21 cellular contexts compared by ENCODE assay signal in the genomic region with DNA sequence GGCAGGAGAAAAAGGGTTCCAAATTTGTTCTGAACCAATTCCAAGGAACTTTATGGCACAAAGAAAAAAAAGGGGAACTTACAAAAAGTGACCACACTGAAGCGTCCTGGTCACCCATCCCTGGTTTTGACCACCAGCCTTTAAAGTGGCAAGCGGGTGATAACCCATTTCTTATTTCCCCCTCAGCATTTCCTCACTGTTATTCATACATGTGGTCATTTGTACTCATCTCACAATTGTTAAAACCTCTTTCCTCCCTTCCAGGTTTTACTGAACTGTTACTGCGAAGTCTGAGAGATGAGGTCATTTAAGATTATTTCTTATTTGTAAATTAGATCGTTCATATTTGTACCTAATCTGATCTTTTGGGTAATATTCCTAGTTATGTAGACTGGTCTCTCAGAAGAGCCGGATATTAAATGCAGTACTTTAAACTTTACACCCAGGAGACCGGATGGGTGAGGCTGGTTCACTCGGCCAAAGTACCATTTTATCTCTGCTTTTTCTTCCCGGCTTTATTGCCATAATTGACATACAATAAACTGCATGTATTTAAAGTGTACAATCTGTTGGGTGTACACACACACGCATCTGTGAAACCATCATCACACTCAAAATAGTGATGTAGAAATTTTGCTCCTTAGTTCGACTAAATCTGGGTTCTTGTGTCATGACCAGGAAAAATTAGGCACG.
"Had no signal": no experiment of that assay in that cellular context is flagged by ENCODE, and none has a peak within 500 bp of the region (broad histone marks: within the 10 kb centered on the region; RNA-seq: fewer than 3 reads in every experiment).

No MANE protein-coding gene starts in this region.

- H3K9me3 Mint-ChIP-seq: activated naive CD4-positive, alpha-beta T cell treated with anti-CD3 and anti-CD28 coated beads, Interleukin-2, amount 50 U/mL, for 72 hours had no signal

- H3K4me1 ChIP-seq: ascending aorta, uterus had no signal

- DNase-seq: activated gamma-delta T cell treated with Interleukin-2 at 50 U/mL for 16 hours; activated T-cell treated with anti-CD3 and anti-CD28 coated beads, Interleukin-2, amount 50 U/mL, for 1 hour; central memory CD4-positive, alpha-beta T cell; foreskin fibroblast; heart right ventricle; left ventricle myocardium superior; mammary epithelial cell; occipital lobe; stimulated activated CD4-positive, alpha-beta T cell treated with anti-CD3 and anti-CD28 coated beads, Interleukin-15, amount 100 ng/mL, for 24 hours; SW 1271; trophoblast cell; uterus had no signal

- H3K9me3 ChIP-seq: ascending aorta, uterus had no signal

- H3K27me3 ChIP-seq: ascending aorta, heart right ventricle, uterus had no signal

- ATAC-seq: activated naive CD4-positive, alpha-beta T cell treated with anti-CD3 and anti-CD28 coated beads, Interleukin-2, amount 50 U/mL, for 72 hours; heart right ventricle; left ventricle myocardium superior; sciatic nerve; stimulated activated memory B cell treated with anti-CD40 and anti-IgM and Interleukin-4, amounts not matched to agents 10 μg/mL and 1 μg/mL and 100 μg/mL, for 72 hours; WTC11 had no signal

- H3K36me3 Mint-ChIP-seq: activated naive CD4-positive, alpha-beta T cell treated with anti-CD3 and anti-CD28 coated beads, Interleukin-2, amount 50 U/mL, for 72 hours had no signal

- H3K27ac Mint-ChIP-seq: mesothelial cell of epicardium; stimulated activated memory B cell treated with anti-CD40 and anti-IgM and Interleukin-4, amounts not matched to agents 10 μg/mL and 1 μg/mL and 100 μg/mL, for 72 hours; WTC11 had no signal

- H3K27ac ChIP-seq: ascending aorta, coronary artery, epithelial cell of prostate, uterus had no signal

- H3K4me2 ChIP-seq: smooth muscle cell had no signal

- H3K36me3 ChIP-seq: uterus had no signal

- H3K27me3 Mint-ChIP-seq: stimulated activated memory B cell treated with anti-CD40 and anti-IgM and Interleukin-4, amounts not matched to agents 10 μg/mL and 1 μg/mL and 100 μg/mL, for 72 hours had no signal

- H3K4me3 Mint-ChIP-seq: mesothelial cell of epicardium; stimulated activated memory B cell treated with anti-CD40 and anti-IgM and Interleukin-4, amounts not matched to agents 10 μg/mL and 1 μg/mL and 100 μg/mL, for 72 hours; WTC11 had no signal

- H3K4me1 Mint-ChIP-seq: mesothelial cell of epicardium; stimulated activated memory B cell treated with anti-CD40 and anti-IgM and Interleukin-4, amounts not matched to agents 10 μg/mL and 1 μg/mL and 100 μg/mL, for 72 hours had no signal

- H3K4me3 ChIP-seq: ascending aorta, coronary artery, heart right ventricle, smooth muscle cell, uterus had no signal
